ENCODE assay signal across 1 cellular context in the genomic region with DNA sequence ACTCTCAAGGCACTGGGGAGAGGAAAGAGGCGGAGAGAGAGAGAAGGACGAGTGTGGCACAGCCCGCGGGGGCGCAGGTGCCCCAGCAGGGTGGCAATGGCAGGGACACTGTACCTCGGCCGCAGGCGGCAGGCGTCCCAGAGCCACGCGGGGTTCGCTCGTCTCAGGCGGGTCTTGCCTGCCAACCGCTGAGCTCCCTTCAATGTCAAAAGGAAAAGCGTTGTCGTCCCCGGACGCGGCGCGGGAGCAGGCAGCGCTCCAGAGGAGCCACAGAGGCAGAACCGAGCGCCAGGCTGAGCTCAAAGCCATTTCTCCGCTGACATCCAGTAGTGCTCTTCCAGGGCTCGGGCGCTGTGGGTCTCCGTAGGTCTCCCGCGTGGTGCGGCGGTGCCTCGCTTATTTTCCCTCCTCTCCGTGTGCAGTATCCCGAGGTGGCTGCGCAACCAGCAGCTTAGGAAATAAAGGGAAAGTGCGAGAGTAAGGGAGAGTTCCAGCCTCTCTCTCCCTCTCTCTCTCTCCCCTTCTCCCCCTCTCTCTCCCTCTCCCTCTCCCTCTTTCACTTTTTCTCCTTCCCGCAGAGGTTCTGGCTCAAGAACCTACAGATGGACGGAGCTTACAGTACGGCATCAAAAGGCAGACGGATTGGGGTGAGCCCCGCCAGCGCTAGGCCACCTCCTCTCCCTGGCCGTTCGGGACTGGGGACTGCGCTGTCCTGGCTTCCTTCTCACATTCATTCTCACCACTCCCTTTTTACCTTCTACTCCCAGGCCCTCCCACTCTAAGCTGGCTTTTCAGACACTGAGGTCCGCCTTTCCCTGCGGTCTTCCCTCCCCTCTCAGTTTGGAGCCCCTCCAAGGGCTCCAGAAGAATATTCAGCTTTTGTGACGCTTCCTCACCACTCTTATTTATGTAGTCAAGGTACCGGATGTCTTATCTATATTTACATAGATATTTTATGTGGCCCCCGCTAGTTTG.
TF ChIP-seq lines count a peak whose summit lies in the region.

TSS of gene LAMA4 (minus strand) at position 726 of the 975 bp plus-strand sequence. CDS start at position 309, 417 bp downstream.

TF ChIP-seq in WTC11, 78 proteins besides CTCF, POLR2A, EP300 and RAD21 (continued from another document and continues in another):
- TF ChIP-seq HMGXB4 (CRISPR knock-in tag; IDR thresholded peaks at IDR 0.05) = 0 out of 2 replicates have a peak, but pooled peaks have one; percentile 54
- no peak for TF ChIP-seq ZBTB21 (CRISPR knock-in tag; IDR thresholded peaks at IDR 0.05; ENCODE audit: borderline replicate concordance)
- no peak for TF ChIP-seq ARID4B (CRISPR knock-in tag; IDR thresholded peaks at IDR 0.05; ENCODE audit: borderline replicate concordance)
- no peak for TF ChIP-seq E2F1 (CRISPR knock-in tag; IDR thresholded peaks at IDR 0.05)
- TF ChIP-seq CREM (CRISPR knock-in tag; IDR thresholded peaks at IDR 0.05) = no peak
- TF ChIP-seq NR2C2 (CRISPR knock-in tag; IDR thresholded peaks at IDR 0.05) = no peak
- no peak for TF ChIP-seq CREB1 (CRISPR knock-in tag; IDR thresholded peaks at IDR 0.05)
- TF ChIP-seq, protein P1, sequence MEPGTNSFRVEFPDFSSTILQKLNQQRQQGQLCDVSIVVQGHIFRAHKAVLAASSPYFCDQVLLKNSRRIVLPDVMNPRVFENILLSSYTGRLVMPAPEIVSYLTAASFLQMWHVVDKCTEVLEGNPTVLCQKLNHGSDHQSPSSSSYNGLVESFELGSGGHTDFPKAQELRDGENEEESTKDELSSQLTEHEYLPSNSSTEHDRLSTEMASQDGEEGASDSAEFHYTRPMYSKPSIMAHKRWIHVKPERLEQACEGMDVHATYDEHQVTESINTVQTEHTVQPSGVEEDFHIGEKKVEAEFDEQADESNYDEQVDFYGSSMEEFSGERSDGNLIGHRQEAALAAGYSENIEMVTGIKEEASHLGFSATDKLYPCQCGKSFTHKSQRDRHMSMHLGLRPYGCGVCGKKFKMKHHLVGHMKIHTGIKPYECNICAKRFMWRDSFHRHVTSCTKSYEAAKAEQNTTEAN (CRISPR knock-in tag; IDR thresholded peaks at IDR 0.05) = no peak
- TF ChIP-seq RELA (CRISPR knock-in tag; IDR thresholded peaks at IDR 0.05; ENCODE audit: borderline replicate concordance) = no peak
- TF ChIP-seq SMAD4 (CRISPR knock-in tag; IDR thresholded peaks at IDR 0.05) = no peak
- 0 out of 2 replicates have a peak, but pooled peaks have one; percentile 26 for TF ChIP-seq FOXP4 (CRISPR knock-in tag; IDR thresholded peaks at IDR 0.05)
- TF ChIP-seq MLX (CRISPR knock-in tag; IDR thresholded peaks at IDR 0.05) = no peak
- TF ChIP-seq ETV6 (CRISPR knock-in tag; IDR thresholded peaks at IDR 0.05) = no peak
- TF ChIP-seq STAT6 (CRISPR knock-in tag; conservative IDR thresholded peaks at IDR 0.05; ENCODE audit: low read depth) = no peak
- no peak for TF ChIP-seq CBFB (CRISPR knock-in tag; IDR thresholded peaks at IDR 0.05; ENCODE audit: low read depth)
- TF ChIP-seq TCF7 (CRISPR knock-in tag; IDR thresholded peaks at IDR 0.05; ENCODE audit: low read depth) = no peak
- no peak for TF ChIP-seq EMX1 (CRISPR knock-in tag; IDR thresholded peaks at IDR 0.05)
- TF ChIP-seq, protein P2, sequence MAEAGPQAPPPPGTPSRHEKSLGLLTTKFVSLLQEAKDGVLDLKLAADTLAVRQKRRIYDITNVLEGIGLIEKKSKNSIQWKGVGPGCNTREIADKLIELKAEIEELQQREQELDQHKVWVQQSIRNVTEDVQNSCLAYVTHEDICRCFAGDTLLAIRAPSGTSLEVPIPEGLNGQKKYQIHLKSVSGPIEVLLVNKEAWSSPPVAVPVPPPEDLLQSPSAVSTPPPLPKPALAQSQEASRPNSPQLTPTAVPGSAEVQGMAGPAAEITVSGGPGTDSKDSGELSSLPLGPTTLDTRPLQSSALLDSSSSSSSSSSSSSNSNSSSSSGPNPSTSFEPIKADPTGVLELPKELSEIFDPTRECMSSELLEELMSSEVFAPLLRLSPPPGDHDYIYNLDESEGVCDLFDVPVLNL (CRISPR knock-in tag; IDR thresholded peaks at IDR 0.05; ENCODE audit: borderline replicate concordance, low read depth) = no peak
- no peak for TF ChIP-seq GTF2I (CRISPR knock-in tag; conservative IDR thresholded peaks at IDR 0.05)
- TF ChIP-seq SMAD3 (CRISPR knock-in tag; IDR thresholded peaks at IDR 0.05; ENCODE audit: borderline replicate concordance) = no peak
- no peak for TF ChIP-seq IRF2 (CRISPR knock-in tag; IDR thresholded peaks at IDR 0.05; ENCODE audit: borderline replicate concordance, low read depth)
- TF ChIP-seq NFYB (CRISPR knock-in tag; conservative IDR thresholded peaks at IDR 0.05; ENCODE audit: low read depth) = no peak
- TF ChIP-seq, protein P3, sequence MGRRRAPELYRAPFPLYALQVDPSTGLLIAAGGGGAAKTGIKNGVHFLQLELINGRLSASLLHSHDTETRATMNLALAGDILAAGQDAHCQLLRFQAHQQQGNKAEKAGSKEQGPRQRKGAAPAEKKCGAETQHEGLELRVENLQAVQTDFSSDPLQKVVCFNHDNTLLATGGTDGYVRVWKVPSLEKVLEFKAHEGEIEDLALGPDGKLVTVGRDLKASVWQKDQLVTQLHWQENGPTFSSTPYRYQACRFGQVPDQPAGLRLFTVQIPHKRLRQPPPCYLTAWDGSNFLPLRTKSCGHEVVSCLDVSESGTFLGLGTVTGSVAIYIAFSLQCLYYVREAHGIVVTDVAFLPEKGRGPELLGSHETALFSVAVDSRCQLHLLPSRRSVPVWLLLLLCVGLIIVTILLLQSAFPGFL (CRISPR knock-in tag; IDR thresholded peaks at IDR 0.05; ENCODE audit: borderline replicate concordance) = no peak
- TF ChIP-seq ZNF263 (CRISPR knock-in tag; IDR thresholded peaks at IDR 0.05; ENCODE audit: low read depth) = no peak
- TF ChIP-seq, protein P4, sequence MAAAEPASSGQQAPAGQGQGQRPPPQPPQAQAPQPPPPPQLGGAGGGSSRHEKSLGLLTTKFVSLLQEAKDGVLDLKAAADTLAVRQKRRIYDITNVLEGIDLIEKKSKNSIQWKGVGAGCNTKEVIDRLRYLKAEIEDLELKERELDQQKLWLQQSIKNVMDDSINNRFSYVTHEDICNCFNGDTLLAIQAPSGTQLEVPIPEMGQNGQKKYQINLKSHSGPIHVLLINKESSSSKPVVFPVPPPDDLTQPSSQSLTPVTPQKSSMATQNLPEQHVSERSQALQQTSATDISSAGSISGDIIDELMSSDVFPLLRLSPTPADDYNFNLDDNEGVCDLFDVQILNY (CRISPR knock-in tag; IDR thresholded peaks at IDR 0.05) = no peak
- TF ChIP-seq GABPB1 (CRISPR knock-in tag; IDR thresholded peaks at IDR 0.05) = no peak
- TF ChIP-seq ZNF512 (CRISPR knock-in tag; IDR thresholded peaks at IDR 0.05; ENCODE audit: borderline replicate concordance) = no peak
- no peak for TF ChIP-seq FOXK1 (CRISPR knock-in tag; IDR thresholded peaks at IDR 0.05)
- no peak for TF ChIP-seq PRRX2 (CRISPR knock-in tag; IDR thresholded peaks at IDR 0.05)
- no peak for TF ChIP-seq ZNF219 (CRISPR knock-in tag; IDR thresholded peaks at IDR 0.05; ENCODE audit: borderline replicate concordance)
